1 cellular context compared by ENCODE assay signal in the genomic region with DNA sequence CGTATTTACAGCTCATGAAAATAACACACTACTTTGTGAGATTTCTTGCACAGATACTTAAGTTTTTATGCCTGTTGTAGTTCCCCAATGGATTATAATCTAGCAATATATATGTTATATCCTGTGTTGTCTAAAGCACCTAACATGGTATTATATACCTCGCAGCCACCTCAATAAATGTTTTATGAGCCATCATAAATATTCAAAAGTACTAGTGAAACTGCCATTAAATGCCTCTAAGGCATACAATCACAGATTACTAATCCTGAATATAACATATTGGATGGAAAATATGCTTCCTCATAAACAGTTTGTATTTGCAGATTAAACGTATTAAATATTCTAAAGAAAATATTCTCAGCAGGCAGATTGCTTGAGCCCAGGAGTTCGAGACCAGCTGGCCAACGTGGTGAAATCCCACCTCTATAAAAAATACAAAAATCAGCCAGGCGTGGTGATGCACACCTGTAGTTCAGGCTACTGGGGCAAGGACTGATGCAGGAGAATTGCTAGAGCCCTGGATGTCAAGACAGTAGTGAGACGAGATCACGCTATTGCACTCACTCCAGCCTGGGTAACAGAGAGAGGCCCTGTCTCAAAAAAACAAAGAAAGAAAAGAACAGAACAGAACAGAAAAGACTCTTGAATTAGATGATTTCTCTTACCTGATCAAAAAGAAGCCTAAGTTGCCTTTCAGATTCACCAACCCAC.
TF ChIP-seq lines count a peak whose summit lies in the region.

No MANE protein-coding gene starts in this region.

TF ChIP-seq in H1, 55 proteins besides CTCF, POLR2A, EP300 and RAD21 (continued from another document):
- TF ChIP-seq GTF2F1 (IDR thresholded peaks at IDR 0.05; ENCODE audit: borderline replicate concordance, low read depth, low read length) (no peak), KDM1A (IDR thresholded peaks at IDR 0.05; ENCODE audit: borderline replicate concordance, low read length) (no peak), ASH2L (IDR thresholded peaks at IDR 0.05; ENCODE audit: low read length) (no peak), EZH2 (IDR thresholded peaks at IDR 0.05; ENCODE audit: low read depth, low read length, severe bottlenecking) (no peak), SIX5 (IDR thresholded peaks at IDR 0.05; ENCODE audit: low read depth, low read length) (no peak), CHD2 (IDR thresholded peaks at IDR 0.05; ENCODE audit: low read length) (no peak), CBX8 (IDR thresholded peaks at IDR 0.05; ENCODE audit: borderline replicate concordance, low read depth, low read length) (no peak), CTBP2 (IDR thresholded peaks at IDR 0.05; ENCODE audit: borderline replicate concordance, insufficient read depth, insufficient read length, low read length) (no peak)
- TF ChIP-seq, protein P1, sequence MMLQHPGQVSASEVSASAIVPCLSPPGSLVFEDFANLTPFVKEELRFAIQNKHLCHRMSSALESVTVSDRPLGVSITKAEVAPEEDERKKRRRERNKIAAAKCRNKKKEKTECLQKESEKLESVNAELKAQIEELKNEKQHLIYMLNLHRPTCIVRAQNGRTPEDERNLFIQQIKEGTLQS (IDR thresholded peaks at IDR 0.05; ENCODE audit: insufficient read depth, low read depth, low read length): no peak
